ENCODE assay signal across 1 cellular context in the genomic region with DNA sequence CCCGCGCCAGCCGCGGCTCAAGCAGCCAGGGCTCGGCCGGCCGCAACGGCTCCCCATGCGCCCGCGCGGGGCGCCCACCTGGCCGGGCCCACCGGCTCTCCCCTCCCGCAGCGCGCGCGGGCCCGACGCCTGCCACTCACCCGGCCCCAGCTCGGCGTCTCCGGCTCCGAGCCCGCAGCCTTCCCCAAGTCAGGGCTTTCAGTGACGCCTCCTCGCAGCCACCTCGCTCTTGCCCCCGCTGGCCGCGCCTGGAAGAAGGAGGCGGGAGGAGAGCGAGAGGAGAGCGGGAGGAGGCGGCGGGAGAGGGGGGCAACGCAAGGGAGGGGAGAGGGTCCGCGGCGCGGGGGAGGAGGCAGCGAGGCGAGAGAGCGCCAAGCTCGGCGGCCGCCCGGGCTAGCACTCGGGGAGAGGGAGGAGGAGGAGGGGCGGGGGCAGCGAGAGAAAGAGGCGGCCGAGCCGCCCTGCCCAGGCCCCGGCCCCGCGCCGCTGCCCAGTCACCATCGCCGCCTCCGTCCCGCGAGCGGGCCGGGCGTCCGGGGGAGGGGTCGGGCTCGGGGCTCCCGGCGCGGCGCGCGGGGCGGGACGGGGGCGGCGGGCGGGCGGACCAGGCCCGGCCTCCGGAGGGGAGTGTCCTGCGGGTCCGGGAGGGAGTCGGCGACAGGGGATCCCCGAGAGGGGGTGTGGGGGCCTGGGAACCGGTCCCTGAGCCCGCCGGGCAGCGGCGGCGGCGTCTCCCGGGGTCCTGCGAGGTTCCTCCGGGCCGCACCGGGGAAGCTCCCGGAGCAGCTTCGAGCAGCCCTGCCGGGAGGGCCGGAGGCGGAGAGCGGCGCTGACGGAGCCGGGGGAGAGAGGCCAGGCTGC.
TF ChIP-seq lines count a peak whose summit lies in the region.

A gene with protein sequence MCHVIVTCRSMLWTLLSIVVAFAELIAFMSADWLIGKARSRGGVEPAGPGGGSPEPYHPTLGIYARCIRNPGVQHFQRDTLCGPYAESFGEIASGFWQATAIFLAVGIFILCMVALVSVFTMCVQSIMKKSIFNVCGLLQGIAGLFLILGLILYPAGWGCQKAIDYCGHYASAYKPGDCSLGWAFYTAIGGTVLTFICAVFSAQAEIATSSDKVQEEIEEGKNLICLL (minus strand): TSS at position 414 of the 861 bp plus-strand sequence. CDS start 138,559 bp downstream, outside the sequence.

TF ChIP-seq in K562, 482 proteins besides CTCF, POLR2A, EP300 and RAD21 (continues in another document):
- TF ChIP-seq STAG1 (CRISPR knock-in tag; IDR thresholded peaks at IDR 0.05; ENCODE audit: borderline replicate concordance): 0 out of 2 replicates have a peak, but pooled peaks have one; percentile 1
- TF ChIP-seq ZNF232 (CRISPR knock-in tag; IDR thresholded peaks at IDR 0.05): peak; percentile 62; the same call in 1 of the 2 replicates
- peak; percentile 74 for TF ChIP-seq EGR1 (conservative IDR thresholded peaks at IDR 0.05)
- TF ChIP-seq, protein P1, sequence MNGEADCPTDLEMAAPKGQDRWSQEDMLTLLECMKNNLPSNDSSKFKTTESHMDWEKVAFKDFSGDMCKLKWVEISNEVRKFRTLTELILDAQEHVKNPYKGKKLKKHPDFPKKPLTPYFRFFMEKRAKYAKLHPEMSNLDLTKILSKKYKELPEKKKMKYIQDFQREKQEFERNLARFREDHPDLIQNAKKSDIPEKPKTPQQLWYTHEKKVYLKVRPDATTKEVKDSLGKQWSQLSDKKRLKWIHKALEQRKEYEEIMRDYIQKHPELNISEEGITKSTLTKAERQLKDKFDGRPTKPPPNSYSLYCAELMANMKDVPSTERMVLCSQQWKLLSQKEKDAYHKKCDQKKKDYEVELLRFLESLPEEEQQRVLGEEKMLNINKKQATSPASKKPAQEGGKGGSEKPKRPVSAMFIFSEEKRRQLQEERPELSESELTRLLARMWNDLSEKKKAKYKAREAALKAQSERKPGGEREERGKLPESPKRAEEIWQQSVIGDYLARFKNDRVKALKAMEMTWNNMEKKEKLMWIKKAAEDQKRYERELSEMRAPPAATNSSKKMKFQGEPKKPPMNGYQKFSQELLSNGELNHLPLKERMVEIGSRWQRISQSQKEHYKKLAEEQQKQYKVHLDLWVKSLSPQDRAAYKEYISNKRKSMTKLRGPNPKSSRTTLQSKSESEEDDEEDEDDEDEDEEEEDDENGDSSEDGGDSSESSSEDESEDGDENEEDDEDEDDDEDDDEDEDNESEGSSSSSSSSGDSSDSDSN (IDR thresholded peaks at IDR 0.05; ENCODE audit: borderline replicate concordance in 1 of 2, low read depth in 2 of 2, low read length in 2 of 2): peak; percentile 68 to 76; a peak in 2 of 4 replicates
- 0 out of 2 replicates have a peak, but pooled peaks have one; percentile 21 for TF ChIP-seq MGA (IDR thresholded peaks at IDR 0.05)
- no peak for TF ChIP-seq BRCA1 (IDR thresholded peaks at IDR 0.05)
- peak; percentile 13; the same call in 1 of the 2 replicates for TF ChIP-seq BRCA1 (CRISPR knock-in tag; IDR thresholded peaks at IDR 0.05)
- TF ChIP-seq HDAC6 (IDR thresholded peaks at IDR 0.05; ENCODE audit: low read depth, low read length): no peak
- peak in 1 of 3 experiments; percentile 18 for TF ChIP-seq YY1 (IDR thresholded peaks at IDR 0.05; ENCODE audit: borderline replicate concordance in 1 of 3, control insufficient read depth in 1 of 3, extremely low read depth in 1 of 3, insufficient read depth in 3 of 3, insufficient read length in 1 of 3, insufficient replicate concordance in 2 of 3, low read depth in 1 of 3, low read length in 2 of 3)
- no peak for TF ChIP-seq ZNF23 (CRISPR knock-in tag; IDR thresholded peaks at IDR 0.05)
- peak; percentile 74 to 94 for TF ChIP-seq E2F6 (IDR thresholded peaks at IDR 0.05; ENCODE audit: borderline replicate concordance in 1 of 2, extremely low read depth in 1 of 2, insufficient read depth in 1 of 2, insufficient read length in 1 of 2, low read depth in 1 of 2, low read length in 1 of 2, poor library complexity in 1 of 2, severe bottlenecking in 1 of 2)
- TF ChIP-seq CHD4 (IDR thresholded peaks at IDR 0.05; ENCODE audit: insufficient read depth, insufficient replicate concordance, low read depth, low read length, poor library complexity, severe bottlenecking): no peak
- TF ChIP-seq, protein P2, sequence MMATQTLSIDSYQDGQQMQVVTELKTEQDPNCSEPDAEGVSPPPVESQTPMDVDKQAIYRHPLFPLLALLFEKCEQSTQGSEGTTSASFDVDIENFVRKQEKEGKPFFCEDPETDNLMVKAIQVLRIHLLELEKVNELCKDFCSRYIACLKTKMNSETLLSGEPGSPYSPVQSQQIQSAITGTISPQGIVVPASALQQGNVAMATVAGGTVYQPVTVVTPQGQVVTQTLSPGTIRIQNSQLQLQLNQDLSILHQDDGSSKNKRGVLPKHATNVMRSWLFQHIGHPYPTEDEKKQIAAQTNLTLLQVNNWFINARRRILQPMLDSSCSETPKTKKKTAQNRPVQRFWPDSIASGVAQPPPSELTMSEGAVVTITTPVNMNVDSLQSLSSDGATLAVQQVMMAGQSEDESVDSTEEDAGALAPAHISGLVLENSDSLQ (IDR thresholded peaks at IDR 0.05): peak; percentile 76
- TF ChIP-seq TAF7 (tag; IDR thresholded peaks at IDR 0.05): 0 out of 2 replicates have a peak, but pooled peaks have one; percentile 14
- no peak for TF ChIP-seq ZNF146 (CRISPR knock-in tag; IDR thresholded peaks at IDR 0.05; ENCODE audit: unreplicated experiment)
- TF ChIP-seq YBX1 (IDR thresholded peaks at IDR 0.05): no peak
- peak; percentile 76 for TF ChIP-seq RBFOX2 (IDR thresholded peaks at IDR 0.05; ENCODE audit: low read depth, low read length)
- TF ChIP-seq, protein P3, sequence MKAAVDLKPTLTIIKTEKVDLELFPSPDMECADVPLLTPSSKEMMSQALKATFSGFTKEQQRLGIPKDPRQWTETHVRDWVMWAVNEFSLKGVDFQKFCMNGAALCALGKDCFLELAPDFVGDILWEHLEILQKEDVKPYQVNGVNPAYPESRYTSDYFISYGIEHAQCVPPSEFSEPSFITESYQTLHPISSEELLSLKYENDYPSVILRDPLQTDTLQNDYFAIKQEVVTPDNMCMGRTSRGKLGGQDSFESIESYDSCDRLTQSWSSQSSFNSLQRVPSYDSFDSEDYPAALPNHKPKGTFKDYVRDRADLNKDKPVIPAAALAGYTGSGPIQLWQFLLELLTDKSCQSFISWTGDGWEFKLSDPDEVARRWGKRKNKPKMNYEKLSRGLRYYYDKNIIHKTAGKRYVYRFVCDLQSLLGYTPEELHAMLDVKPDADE (conservative IDR thresholded peaks at IDR 0.05; ENCODE audit: control insufficient read depth, low read depth, low read length): no peak
- TF ChIP-seq ARID3A (IDR thresholded peaks at IDR 0.05; ENCODE audit: borderline replicate concordance, low read depth, low read length): no peak
- no peak for TF ChIP-seq ZNF239 (CRISPR knock-in tag; IDR thresholded peaks at IDR 0.05)
- TF ChIP-seq ZNF263 (CRISPR knock-in tag; IDR thresholded peaks at IDR 0.05; ENCODE audit: borderline replicate concordance): peak; percentile 31; the same call in 1 of the 2 replicates
- TF ChIP-seq, protein P4, sequence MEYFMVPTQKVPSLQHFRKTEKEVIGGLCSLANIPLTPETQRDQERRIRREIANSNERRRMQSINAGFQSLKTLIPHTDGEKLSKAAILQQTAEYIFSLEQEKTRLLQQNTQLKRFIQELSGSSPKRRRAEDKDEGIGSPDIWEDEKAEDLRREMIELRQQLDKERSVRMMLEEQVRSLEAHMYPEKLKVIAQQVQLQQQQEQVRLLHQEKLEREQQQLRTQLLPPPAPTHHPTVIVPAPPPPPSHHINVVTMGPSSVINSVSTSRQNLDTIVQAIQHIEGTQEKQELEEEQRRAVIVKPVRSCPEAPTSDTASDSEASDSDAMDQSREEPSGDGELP (CRISPR knock-in tag; IDR thresholded peaks at IDR 0.05; ENCODE audit: borderline replicate concordance): 0 out of 2 replicates have a peak, but pooled peaks have one; percentile 7
